ENCODE assay signal across 16 cellular contexts in the genomic region with DNA sequence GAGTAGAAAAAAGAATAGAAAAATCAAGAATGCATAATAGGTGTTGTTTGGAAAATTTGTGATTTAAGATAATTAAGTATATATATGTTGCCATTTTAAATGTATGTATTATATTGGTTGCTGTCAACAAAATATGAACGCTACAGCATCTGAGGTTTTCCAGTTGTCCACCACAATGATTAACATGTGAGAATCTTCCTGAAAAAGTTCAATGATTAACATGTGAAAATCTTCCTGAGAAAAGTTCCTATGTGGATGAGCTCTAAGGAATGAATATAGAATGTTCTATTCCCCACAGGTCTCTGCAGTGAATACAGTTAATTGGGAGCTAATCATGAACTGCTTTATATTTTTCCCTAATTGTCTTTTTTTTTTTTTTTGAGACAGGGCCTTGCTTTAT.
"Had no signal": no experiment of that assay in that cellular context is flagged by ENCODE, and none has a peak within 500 bp of the region (broad histone marks: within the 10 kb centered on the region; RNA-seq: fewer than 3 reads in every experiment).

No MANE protein-coding gene starts in this region.

- H3K4me3 Mint-ChIP-seq: activated naive CD8-positive, alpha-beta T cell treated with anti-CD3 and anti-CD28 coated beads, Interleukin-2, amount 50 U/mL, for 24 hours; activated T-helper 17 cell treated with anti-CD3 and anti-CD28 coated beads, Interleukin-2, amount 50 U/mL, for 72 hours; naive B cell; stimulated activated effector memory CD8-positive, alpha-beta T cell treated with anti-CD3 and anti-CD28 coated beads, Interleukin-12 subunit alpha, Interleukin-12 subunit beta, amount 100 ng/mL, for 72 hours had no signal

- H3K27me3 ChIP-seq: cardiac muscle cell, right lobe of liver had no signal

- H3K36me3 Mint-ChIP-seq: naive B cell; stimulated activated effector memory CD8-positive, alpha-beta T cell treated with anti-CD3 and anti-CD28 coated beads, Interleukin-12 subunit alpha, Interleukin-12 subunit beta, amount 100 ng/mL, for 72 hours had no signal

- H3K4me3 ChIP-seq: cardiac muscle cell, lung, right lobe of liver, thoracic aorta had no signal

- H3K9me3 ChIP-seq: neutrophil, right lobe of liver, thoracic aorta had no signal

- H3K9me3 Mint-ChIP-seq: activated naive CD8-positive, alpha-beta T cell treated with anti-CD3 and anti-CD28 coated beads, Interleukin-2, amount 50 U/mL, for 24 hours; activated T-helper 17 cell treated with anti-CD3 and anti-CD28 coated beads, Interleukin-2, amount 50 U/mL, for 72 hours; naive B cell; stimulated activated effector memory CD8-positive, alpha-beta T cell treated with anti-CD3 and anti-CD28 coated beads, Interleukin-12 subunit alpha, Interleukin-12 subunit beta, amount 100 ng/mL, for 72 hours had no signal

- H3K36me3 ChIP-seq: cardiac muscle cell, neutrophil, right lobe of liver, thoracic aorta had no signal

- DNase-seq: activated CD4-positive, alpha-beta T cell treated with anti-CD3 and anti-CD28 coated beads, Interleukin-2, amount 50 U/mL, for 4 hours; activated CD4-positive, CD25-positive, alpha-beta regulatory T cell treated with anti-CD3 and anti-CD28 coated beads, Interleukin-2, amount 50 U/mL, for 72 hours; activated naive CD4-positive, alpha-beta T cell treated with Interleukin-2 at 50 U/mL for 16 hours; activated naive CD8-positive, alpha-beta T cell treated with anti-CD3 and anti-CD28 coated beads, Interleukin-2, amount 50 U/mL, for 24 hours; midbrain; naive B cell; posterior cingulate gyrus; right lobe of liver; T-helper 1 cell had no signal

- H3K27ac ChIP-seq: cardiac muscle cell, neutrophil, right lobe of liver had no signal

- H3K27me3 Mint-ChIP-seq: naive B cell had no signal

- ATAC-seq: activated naive CD8-positive, alpha-beta T cell treated with anti-CD3 and anti-CD28 coated beads, Interleukin-2, amount 50 U/mL, for 24 hours; activated T-helper 17 cell treated with anti-CD3 and anti-CD28 coated beads, Interleukin-2, amount 50 U/mL, for 72 hours; esophagus mucosa; right lobe of liver; stimulated activated effector memory CD8-positive, alpha-beta T cell treated with anti-CD3 and anti-CD28 coated beads, Interleukin-12 subunit alpha, Interleukin-12 subunit beta, amount 100 ng/mL, for 72 hours had no signal

- H3K4me1 Mint-ChIP-seq: activated naive CD8-positive, alpha-beta T cell treated with anti-CD3 and anti-CD28 coated beads, Interleukin-2, amount 50 U/mL, for 24 hours; activated T-helper 17 cell treated with anti-CD3 and anti-CD28 coated beads, Interleukin-2, amount 50 U/mL, for 72 hours; stimulated activated effector memory CD8-positive, alpha-beta T cell treated with anti-CD3 and anti-CD28 coated beads, Interleukin-12 subunit alpha, Interleukin-12 subunit beta, amount 100 ng/mL, for 72 hours had no signal

- H3K4me1 ChIP-seq: right lobe of liver had no signal

- H3K27ac Mint-ChIP-seq: activated naive CD8-positive, alpha-beta T cell treated with anti-CD3 and anti-CD28 coated beads, Interleukin-2, amount 50 U/mL, for 24 hours; activated T-helper 17 cell treated with anti-CD3 and anti-CD28 coated beads, Interleukin-2, amount 50 U/mL, for 72 hours; naive B cell; stimulated activated effector memory CD8-positive, alpha-beta T cell treated with anti-CD3 and anti-CD28 coated beads, Interleukin-12 subunit alpha, Interleukin-12 subunit beta, amount 100 ng/mL, for 72 hours had no signal
